In genomic region chr12:88578274-88578673, GRCh38 we compare ENCODE assay signal across 9 cellular contexts. TPM values are rescaled to one million over a fixed set of nuclear protein-coding genes. Genes with fewer than 3 reads are reported as not detected.
DNase-seq lines count a peak whose midpoint lies in the region; ATAC-seq and TF ChIP-seq lines count a peak whose summit lies in the region.
"Had no signal": no experiment of that assay in that cellular context is flagged by ENCODE, and none has a peak within 500 bp of the region (broad histone marks: within the 10 kb centered on the region; RNA-seq: fewer than 3 reads in every experiment).

No MANE protein-coding gene starts in this region.

- peaks cover 48% of the 10 kb centered on the region for H4K20me1 ChIP-seq in SK-N-SH (ENCODE audit: insufficient read depth)

- intact Hi-C loops in upper lobe of right lung (cut with DNase I), result no loop called here
- intact Hi-C loops in activated CD4-positive, alpha-beta T cell treated with anti-CD3 and anti-CD28 coated beads, Interleukin-2, amount 10 ng/mL, durations not matched to agents 24 days and 14 days (cut with micrococcal nuclease), result no loop called here

- TF ChIP-seq RAD21 in SK-N-SH (IDR thresholded peaks at IDR 0.05; ENCODE audit: low read length), result no peak

- H3K36me3 Mint-ChIP-seq in activated CD4-positive, alpha-beta T cell treated with anti-CD3 and anti-CD28 coated beads, Interleukin-2, amount 10 ng/mL, durations not matched to agents 24 days and 14 days (ENCODE audit: low read depth), result no peaks in the 10 kb centered on the region
- H3K36me3 Mint-ChIP-seq in activated naive CD8-positive, alpha-beta T cell treated with anti-CD3 and anti-CD28 coated beads for 36 hours, result no peaks in the 10 kb centered on the region
- H3K36me3 Mint-ChIP-seq: stimulated activated memory B cell treated with anti-CD40 and anti-IgM and Interleukin-4, amounts not matched to agents 10 μg/mL and 1 μg/mL and 100 μg/mL, for 72 hours had no signal

- POLR2A ChIA-PET in SK-N-SH (lab: Yijun Ruan, JAX), result no interaction called here

- H3K4me3 ChIP-seq in SK-N-SH (ENCODE audit: low read depth in 2 of 2, low read length in 1 of 2) (peak overlapping the region; percentile 66 to 98; a peak in 3 of 4 replicates), mesodermal cell (ENCODE audit: extremely low read depth, insufficient read depth, low read length, poor library complexity, severe bottlenecking) (peak overlapping the region; percentile 58), upper lobe of right lung (peak overlapping the region; percentile 77)

- WGBS in SK-N-SH (ENCODE audit: low lambda C conversion rate), result 24% methylated on average over 5 of the region's 5 CpGs
- WGBS in mesodermal cell (ENCODE audit: insufficient coverage in 2 of 2), 2 experiments, result 13 to 17% methylated on average over 5 of the region's 5 CpGs

- TF ChIP-seq CTCF in SK-N-SH (IDR thresholded peaks at IDR 0.05) (no peak), upper lobe of right lung (IDR thresholded peaks at IDR 0.05) (no peak)

- no peak overlapping the region for H3K27ac Mint-ChIP-seq in activated CD4-positive, alpha-beta T cell treated with anti-CD3 and anti-CD28 coated beads, Interleukin-2, amount 10 ng/mL, durations not matched to agents 24 days and 14 days
- H3K27ac Mint-ChIP-seq in activated naive CD8-positive, alpha-beta T cell treated with anti-CD3 and anti-CD28 coated beads for 36 hours, result no peak overlapping the region
- H3K27ac Mint-ChIP-seq: stimulated activated memory B cell treated with anti-CD40 and anti-IgM and Interleukin-4, amounts not matched to agents 10 μg/mL and 1 μg/mL and 100 μg/mL, for 72 hours had no signal

- H3K4me1 ChIP-seq in SK-N-SH (ENCODE audit: control insufficient read depth in 1 of 2, insufficient read depth in 2 of 2, low read depth in 1 of 2, low read length in 1 of 2), result peaks cover 2 to 14% of the 10 kb centered on the region in 2 experiments; a peak in 3 of 4 replicates
- H3K4me1 ChIP-seq in mesodermal cell (ENCODE audit: control insufficient read depth, insufficient read depth, low read length, poor library complexity, severe bottlenecking), result peaks cover 12% of the 10 kb centered on the region
- H3K4me1 ChIP-seq in upper lobe of right lung, result peaks cover 18% of the 10 kb centered on the region

- H3K4me2 ChIP-seq in SK-N-SH, result peak overlapping the region; percentile 78

- H3K9ac ChIP-seq in SK-N-SH, result peak overlapping the region; percentile 90

- H3K36me3 ChIP-seq in SK-N-SH (replicated peaks in 1 of 2; ENCODE audit: control insufficient read depth in 1 of 2, insufficient read depth in 2 of 2, low read length in 1 of 2) (peaks cover 0 to 2% of the 10 kb centered on the region in 2 experiments), mesodermal cell (ENCODE audit: control insufficient read depth, insufficient read depth, low read length) (no peaks in the 10 kb centered on the region), upper lobe of right lung (no peaks in the 10 kb centered on the region)

- no peaks in the 10 kb centered on the region for H3K27me3 ChIP-seq in SK-N-SH (ENCODE audit: insufficient read depth)
- no peaks in the 10 kb centered on the region for H3K27me3 ChIP-seq in upper lobe of right lung

- no peak for DNase-seq in SK-N-SH
- peak; percentile 33 for DNase-seq in dermis blood vessel endothelial cell
- no peak for DNase-seq in upper lobe of right lung
- DNase-seq in activated CD4-positive, alpha-beta T cell treated with anti-CD3 and anti-CD28 coated beads, Interleukin-2, amount 10 ng/mL, durations not matched to agents 24 days and 14 days, result no peak
- DNase-seq in NOMO-1 (lab: John Stamatoyannopoulos, UW; ENCODE audit: unreplicated experiment in 2 of 2), result no peak
- no peak for DNase-seq in activated naive CD8-positive, alpha-beta T cell treated with anti-CD3 and anti-CD28 coated beads for 36 hours

- peaks cover 76% of the 10 kb centered on the region for H3K79me2 ChIP-seq in SK-N-SH (ENCODE audit: insufficient read depth)

- no peak overlapping the region for H2AFZ ChIP-seq in SK-N-SH (ENCODE audit: low read depth)

- no peaks in the 10 kb centered on the region for H3K9me2 ChIP-seq in SK-N-SH

- CTCF ChIA-PET in SK-N-SH (lab: Yijun Ruan, JAX), result interaction anchor here (0.7 to 2.4 kb wide), 7 partner anchors 9 to 424 kb away, joined by 3 to 11 read pairs (median 3); no protein-coding TSS in a partner anchor

- peaks cover 5% of the 10 kb centered on the region for H3K4me1 Mint-ChIP-seq in activated CD4-positive, alpha-beta T cell treated with anti-CD3 and anti-CD28 coated beads, Interleukin-2, amount 10 ng/mL, durations not matched to agents 24 days and 14 days
- H3K4me1 Mint-ChIP-seq in activated naive CD8-positive, alpha-beta T cell treated with anti-CD3 and anti-CD28 coated beads for 36 hours, result peaks cover 4% of the 10 kb centered on the region

- H3K4me3 Mint-ChIP-seq in activated CD4-positive, alpha-beta T cell treated with anti-CD3 and anti-CD28 coated beads, Interleukin-2, amount 10 ng/mL, durations not matched to agents 24 days and 14 days, result no peak overlapping the region
- H3K4me3 Mint-ChIP-seq in activated naive CD8-positive, alpha-beta T cell treated with anti-CD3 and anti-CD28 coated beads for 36 hours, result no peak overlapping the region
- H3K4me3 Mint-ChIP-seq: stimulated activated memory B cell treated with anti-CD40 and anti-IgM and Interleukin-4, amounts not matched to agents 10 μg/mL and 1 μg/mL and 100 μg/mL, for 72 hours had no signal

- H3K27ac ChIP-seq in SK-N-SH (ENCODE audit: low read depth in 2 of 2, low read length in 1 of 2), result peak overlapping the region; percentile 11 to 75; a peak in 3 of 4 replicates
- H3K27ac ChIP-seq in mesodermal cell (ENCODE audit: low read depth, low read length, severe bottlenecking), result peak overlapping the region; percentile 30
- peak overlapping the region; percentile 81 for H3K27ac ChIP-seq in upper lobe of right lung

- H3K9me3 Mint-ChIP-seq in activated CD4-positive, alpha-beta T cell treated with anti-CD3 and anti-CD28 coated beads, Interleukin-2, amount 10 ng/mL, durations not matched to agents 24 days and 14 days, result no peaks in the 10 kb centered on the region
- peaks cover 1% of the 10 kb centered on the region for H3K9me3 Mint-ChIP-seq in activated naive CD8-positive, alpha-beta T cell treated with anti-CD3 and anti-CD28 coated beads for 36 hours

- TF ChIP-seq EP300 in SK-N-SH (IDR thresholded peaks at IDR 0.05; ENCODE audit: borderline replicate concordance in 1 of 2, low read depth in 1 of 2, low read length in 1 of 2), result no peak

- ATAC-seq in SK-N-SH treated with all-trans-retinoic acid at 6 μM for 48 hours (no peak), upper lobe of right lung (no peak)
- ATAC-seq: stimulated activated memory B cell treated with anti-CD40 and anti-IgM and Interleukin-4, amounts not matched to agents 10 μg/mL and 1 μg/mL and 100 μg/mL, for 72 hours had no signal

- H3K9me3 ChIP-seq in SK-N-SH, result no peaks in the 10 kb centered on the region
- H3K9me3 ChIP-seq in mesodermal cell (ENCODE audit: control insufficient read depth, low read length), result no peaks in the 10 kb centered on the region
- no peaks in the 10 kb centered on the region for H3K9me3 ChIP-seq in upper lobe of right lung

- peaks cover 47% of the 10 kb centered on the region for H3K27me3 Mint-ChIP-seq in activated CD4-positive, alpha-beta T cell treated with anti-CD3 and anti-CD28 coated beads, Interleukin-2, amount 10 ng/mL, durations not matched to agents 24 days and 14 days
- peaks cover 55% of the 10 kb centered on the region for H3K27me3 Mint-ChIP-seq in activated naive CD8-positive, alpha-beta T cell treated with anti-CD3 and anti-CD28 coated beads for 36 hours

- H3F3A ChIP-seq in SK-N-SH (replicated peaks; ENCODE audit: insufficient read depth), result peaks cover 9% of the 10 kb centered on the region

TF ChIP-seq in SK-N-SH, 30 proteins besides CTCF, POLR2A, EP300 and RAD21:
- TF ChIP-seq GABPA (IDR thresholded peaks at IDR 0.05; ENCODE audit: low read depth) (no peak), TAF1 (IDR thresholded peaks at IDR 0.05; ENCODE audit: borderline replicate concordance, low read depth, low read length) (no peak), PBX3 (IDR thresholded peaks at IDR 0.05) (0 out of 2 replicates have a peak, but pooled peaks have one; percentile 18), FOSL2 (IDR thresholded peaks at IDR 0.05; ENCODE audit: borderline replicate concordance, low read depth) (peak; percentile 38; the same call in 1 of the 2 replicates)
TF ChIP-seq in SK-N-SH: peak in this region for 2.

TF ChIP-seq in SK-N-SH treated with all-trans-retinoic acid at 6 μM for 48 hours, 23 proteins besides CTCF, POLR2A, EP300 and RAD21 (continues in another document):
- no peak for TF ChIP-seq OSR1 (CRISPR knock-in tag; IDR thresholded peaks at IDR 0.05)
- no peak for TF ChIP-seq CREB5 (CRISPR knock-in tag; IDR thresholded peaks at IDR 0.05; ENCODE audit: low read depth)
- no peak for TF ChIP-seq TOX (CRISPR knock-in tag; IDR thresholded peaks at IDR 0.05; ENCODE audit: borderline replicate concordance)
- TF ChIP-seq ZNF565 (CRISPR knock-in tag; conservative IDR thresholded peaks at IDR 0.05; ENCODE audit: low read depth), result no peak
- TF ChIP-seq ESRRG (CRISPR knock-in tag; IDR thresholded peaks at IDR 0.05), result no peak
- TF ChIP-seq CSDC2 (CRISPR knock-in tag; IDR thresholded peaks at IDR 0.05), result no peak
- no peak for TF ChIP-seq ZNF8 (CRISPR knock-in tag; IDR thresholded peaks at IDR 0.05)
- TF ChIP-seq ZNF70 (CRISPR knock-in tag; IDR thresholded peaks at IDR 0.05), result no peak

RNA-seq across cellular contexts. Expression of gene KITLG, which starts 2.0 kb away (rescaled TPM):
- polyA plus RNA-seq in SK-N-SH (2012; rRNA removed), result 8.9 and 13.3 TPM in 2 replicates
- polyA plus RNA-seq in SK-N-SH (2012; cell fraction: cytosol; rRNA removed), result 17.4 and 20.7 TPM in 2 replicates
- polyA plus RNA-seq in SK-N-SH (2012; cell fraction: nucleus; rRNA removed), result 5.2 and 11.6 TPM in 2 replicates
- total RNA-seq in dermis blood vessel endothelial cell, result 8.8 and 13.1 TPM in 2 replicates
- 17.7 TPM for polyA plus RNA-seq in mesodermal cell (2013, experiment 1 of 2)
- polyA plus RNA-seq in mesodermal cell (2013, experiment 2 of 2), result 21.2 TPM
- total RNA-seq in upper lobe of right lung, result 68.1 TPM
- 0.09 and 0.30 TPM in 2 replicates for total RNA-seq in activated CD4-positive, alpha-beta T cell treated with anti-CD3 and anti-CD28 coated beads, Interleukin-2, amount 10 ng/mL, durations not matched to agents 24 days and 14 days
- under 1 TPM in 1 of 2 experiments, not detected in 1; 0.08 TPM for total RNA-seq in activated naive CD8-positive, alpha-beta T cell treated with anti-CD3 and anti-CD28 coated beads for 36 hours

Comparison
In these comparisons a context has a peak if more than half of its experiments do, and no peak if none do; other contexts are left out.
1. H3K27ac ChIP-seq: peak in every context shown above with its lines; median percentile 81 in upper lobe of right lung; 43 in SK-N-SH; 30 in mesodermal cell.